ENCODE assay signal across 27 cellular contexts in genomic region chr19:13993554-13994308, GRCh38. TPM values are rescaled to one million over a fixed set of nuclear protein-coding genes. Genes with fewer than 3 reads are reported as not detected.
DNase-seq lines count a peak whose midpoint lies in the region; ATAC-seq and TF ChIP-seq lines count a peak whose summit lies in the region.
"Had no signal": no experiment of that assay in that cellular context is flagged by ENCODE, and none has a peak within 500 bp of the region (broad histone marks: within the 10 kb centered on the region; RNA-seq: fewer than 3 reads in every experiment).

No MANE protein-coding gene starts in this region.

- no peaks in the 10 kb centered on the region for H3K9me2 ChIP-seq in SK-N-SH

- intact Hi-C loops in Right ventricle myocardium inferior (cut with DNase I) = no loop called here

- POLR2A ChIA-PET in SK-N-SH (lab: Yijun Ruan, JAX) = interaction anchor here (0.7 to 1.0 kb wide), 4 partner anchors 9 to 62 kb away, joined by 3 to 6 read pairs (median 4); partner anchors contain the start of gene RFX1

- TF ChIP-seq RAD21 in SK-N-SH (IDR thresholded peaks at IDR 0.05; ENCODE audit: low read length) = peak; percentile 21; the same call in 1 of the 2 replicates

- no peak overlapping the region for H2AFZ ChIP-seq in SK-N-SH (ENCODE audit: low read depth)
- no peak overlapping the region for H2AFZ ChIP-seq in fibroblast of lung (ENCODE audit: low read length)

- CTCF ChIA-PET in SK-N-SH (lab: Yijun Ruan, JAX) = interaction anchor here (0.8 to 1.4 kb wide), 7 partner anchors 13 to 112 kb away, joined by 3 to 5 read pairs (median 3); partner anchors contain the start of gene IL27RA

- no peak; a peak in 1 of 4 replicates for TF ChIP-seq EP300 in SK-N-SH (IDR thresholded peaks at IDR 0.05; ENCODE audit: borderline replicate concordance in 1 of 2, low read depth in 1 of 2, low read length in 1 of 2)

- peaks cover 4% of the 10 kb centered on the region; the same call in 1 of the 2 replicates for H3K79me2 ChIP-seq in SK-N-SH (ENCODE audit: insufficient read depth)
- H3K79me2 ChIP-seq in fibroblast of lung (ENCODE audit: control insufficient read depth, insufficient read depth, low read length) = no peaks in the 10 kb centered on the region

- H3K4me2 ChIP-seq in SK-N-SH (no peak overlapping the region), fibroblast of lung (ENCODE audit: extremely low read depth, insufficient read depth, low read length) (no peak overlapping the region)

- H4K20me1 ChIP-seq in SK-N-SH (ENCODE audit: insufficient read depth) = no peaks in the 10 kb centered on the region
- H4K20me1 ChIP-seq in fibroblast of lung (ENCODE audit: control insufficient read depth, extremely low read depth, insufficient read depth, low read length) = no peaks in the 10 kb centered on the region

- peaks cover 2% of the 10 kb centered on the region; the same call in 1 of the 2 replicates for H3K9me3 ChIP-seq in SK-N-SH
- no peaks in the 10 kb centered on the region for H3K9me3 ChIP-seq in fibroblast of lung (ENCODE audit: control insufficient read depth, insufficient read depth, low read depth, low read length)
- H3K9me3 ChIP-seq: neutrophil had no signal

- DNase-seq in Ammon's horn (ENCODE audit: low spot score) = peak; percentile 18
- peak; percentile 70 for DNase-seq in G401 (ENCODE audit: low spot score)
- DNase-seq in SK-N-SH = peak; percentile 89
- no peak for DNase-seq in fibroblast of lung (ENCODE audit: low read depth in 2 of 2)
- DNase-seq in effector CD4-positive, alpha-beta T cell = no peak
- no peak for DNase-seq in A172 (ENCODE audit: low spot score)
- no peak for DNase-seq in SW 1271 (lab: John Stamatoyannopoulos, UW)
- DNase-seq in Right ventricle myocardium inferior (ENCODE audit: missing footprints) = no peak
- DNase-seq: activated CD4-positive, alpha-beta T cell treated with anti-CD3 and anti-CD28 coated beads, Interleukin-2, amount 10 ng/mL, durations not matched to agents 7 days and 5 days; activated effector memory CD4-positive, alpha-beta T cell treated with Interleukin-2 at 50 U/mL for 16 hours; CD4-positive, CD25-positive, alpha-beta regulatory T cell; DMS79 treated with DMSO at 0.1 percent for 48 hours; NCI-H774; OCI-M1; stimulated activated CD4-positive, alpha-beta T cell treated with anti-CD3 and anti-CD28 coated beads, Interleukin-2, amount 100 ng/mL, for 48 hours; T-helper 2 cell had no signal

- H3F3A ChIP-seq in SK-N-SH (replicated peaks; ENCODE audit: insufficient read depth) = no peaks in the 10 kb centered on the region

- in situ Hi-C loops in G401 (cut with HindIII; ENCODE audit: low sequenced_read_pairs) = no loop called here

- WGBS in SK-N-SH (ENCODE audit: low lambda C conversion rate) = 63% methylated on average over 15 of the region's 25 CpGs

- H3K4me1 ChIP-seq in SK-N-SH (ENCODE audit: control insufficient read depth in 1 of 2, insufficient read depth in 2 of 2, low read depth in 1 of 2, low read length in 1 of 2) (peaks cover 0 to 11% of the 10 kb centered on the region in 2 experiments; a peak in 1 of 4 replicates), fibroblast of lung (ENCODE audit: control insufficient read depth, extremely low read depth, insufficient read depth, low read length) (no peaks in the 10 kb centered on the region)
- H3K4me1 ChIP-seq: left lung, tibial nerve had no signal

- peak overlapping the region; percentile 30 to 82; a peak in 3 of 4 replicates for H3K27ac ChIP-seq in SK-N-SH (ENCODE audit: low read depth in 2 of 2, low read length in 1 of 2)
- H3K27ac ChIP-seq in fibroblast of lung (ENCODE audit: insufficient read depth, low read length) = peak overlapping the region; percentile 8
- H3K27ac ChIP-seq: cardiac muscle cell, left lung, neutrophil, tibial nerve, VCaP had no signal

- TF ChIP-seq CTCF in SK-N-SH (IDR thresholded peaks at IDR 0.05) (no peak), fibroblast of lung (conservative IDR thresholded peaks at IDR 0.05 in 1 of 2, IDR thresholded peaks at IDR 0.05 in 1 of 2; ENCODE audit: low read depth in 1 of 2, low read length in 2 of 2) (no peak)

- H3K36me3 ChIP-seq in SK-N-SH (replicated peaks in 1 of 2; ENCODE audit: control insufficient read depth in 1 of 2, insufficient read depth in 2 of 2, low read length in 1 of 2) (peaks cover 0 to 3% of the 10 kb centered on the region in 2 experiments), fibroblast of lung (ENCODE audit: control insufficient read depth, insufficient read depth, low read length) (peaks cover 5% of the 10 kb centered on the region)
- H3K36me3 ChIP-seq: cardiac muscle cell had no signal

- H3K4me3 ChIP-seq in SK-N-SH (ENCODE audit: low read depth in 2 of 2, low read length in 1 of 2) (no peak overlapping the region), fibroblast of lung (replicated peaks in 1 of 4; ENCODE audit: control extremely low read depth in 1 of 4, insufficient read depth in 1 of 4, low read depth in 3 of 4, low read length in 4 of 4) (no peak overlapping the region)
- H3K4me3 ChIP-seq: cardiac muscle cell, left lung, skin epidermis, tibial nerve had no signal

- H3K9ac ChIP-seq in SK-N-SH (no peak overlapping the region), fibroblast of lung (ENCODE audit: insufficient read depth, low read length) (no peak overlapping the region)

- ATAC-seq in Right ventricle myocardium inferior = no peak
- ATAC-seq: esophagus mucosa, left lung had no signal

- H3K27me3 ChIP-seq in SK-N-SH (ENCODE audit: insufficient read depth) = no peaks in the 10 kb centered on the region
- no peaks in the 10 kb centered on the region for H3K27me3 ChIP-seq in fibroblast of lung (ENCODE audit: control insufficient read depth, insufficient read depth, low read length)
- H3K27me3 ChIP-seq: cardiac muscle cell, dorsolateral prefrontal cortex, left lung, neutrophil, tibial nerve had no signal

TF ChIP-seq in SK-N-SH, 30 proteins besides CTCF, POLR2A, EP300 and RAD21 (continues in another document):
- 0 out of 2 replicates have a peak, but pooled peaks have one; percentile 40 for TF ChIP-seq RCOR1 (IDR thresholded peaks at IDR 0.05; ENCODE audit: low read length)

RNA-seq across cellular contexts. Expression of gene RFX1, which starts 12.4 kb away (rescaled TPM):
- total RNA-seq in G401 (2014; rRNA removed; shearing (Covaris generic)) = 1.8 and 6.0 TPM in 2 replicates
- 0.54 and 1.5 TPM in 2 replicates for polyA plus RNA-seq in SK-N-SH (2012; rRNA removed)
- 0.64 and 1.2 TPM in 2 replicates for polyA plus RNA-seq in SK-N-SH (2012; cell fraction: cytosol; rRNA removed)
- 6.2 and 9.3 TPM in 2 replicates for polyA plus RNA-seq in SK-N-SH (2012; cell fraction: nucleus; rRNA removed)
- 1.0 and 2.6 TPM in 2 replicates for total RNA-seq in fibroblast of lung
- polyA plus RNA-seq in fibroblast of lung = 0.44 and 2.4 TPM in 2 replicates
- 4.3 and 6.7 TPM in 2 replicates for polyA plus RNA-seq in fibroblast of lung (2012)
- polyA minus RNA-seq in fibroblast of lung (ENCODE audit: low replicate concordance) = 3.3 and 5.5 TPM in 2 replicates
- 1.7 and 2.2 TPM in 2 replicates for total RNA-seq in A172 (2014; rRNA removed; shearing (Covaris generic))
- total RNA-seq in Right ventricle myocardium inferior = 15.4 TPM

RNA-seq across cellular contexts. Expression of gene RLN3, which starts 34.2 kb away (rescaled TPM):
- total RNA-seq in G401 (2014; rRNA removed; shearing (Covaris generic)) = not detected in 2 replicates
- polyA plus RNA-seq in SK-N-SH (2012; rRNA removed) (not detected in 2 replicates), fibroblast of lung (not detected in 2 replicates)
- polyA plus RNA-seq in SK-N-SH (2012; cell fraction: cytosol; rRNA removed) = not detected in 2 replicates
- polyA plus RNA-seq in SK-N-SH (2012; cell fraction: nucleus; rRNA removed) = not detected in 2 replicates
- total RNA-seq in fibroblast of lung (not detected in 2 replicates), Right ventricle myocardium inferior (not detected)
- polyA plus RNA-seq in fibroblast of lung (2012) = not detected in 2 replicates
- polyA minus RNA-seq in fibroblast of lung (ENCODE audit: low replicate concordance) = not detected in 2 replicates
- total RNA-seq in A172 (2014; rRNA removed; shearing (Covaris generic)) = not detected in 2 replicates
- total RNA-seq: activated CD4-positive, alpha-beta T cell treated with anti-CD3 and anti-CD28 coated beads, Interleukin-2, amount 10 ng/mL, durations not matched to agents 7 days and 5 days; cardiac muscle cell; CD4-positive, CD25-positive, alpha-beta regulatory T cell; dorsolateral prefrontal cortex; esophagus mucosa; left lung; mononuclear cell; pulmonary artery endothelial cell; tibial nerve had no signal
- polyA plus RNA-seq: AG04450, cardiac muscle cell had no signal

RNA-seq across cellular contexts. Expression of gene IL27RA, which starts 37.8 kb away (rescaled TPM):
- total RNA-seq in G401 (2014; rRNA removed; shearing (Covaris generic)) = 28.1 and 32.5 TPM in 2 replicates
- polyA plus RNA-seq in SK-N-SH (2012; rRNA removed) = 9.3 TPM in 2 replicates
- polyA plus RNA-seq in SK-N-SH (2012; cell fraction: cytosol; rRNA removed) = 5.5 and 7.5 TPM in 2 replicates
- polyA plus RNA-seq in SK-N-SH (2012; cell fraction: nucleus; rRNA removed) = 6.4 and 7.6 TPM in 2 replicates
- 2.1 and 2.6 TPM in 2 replicates for total RNA-seq in fibroblast of lung
- polyA plus RNA-seq in fibroblast of lung = 0.84 and 1.2 TPM in 2 replicates
- polyA plus RNA-seq in fibroblast of lung (2012) = 1.0 and 1.4 TPM in 2 replicates
- 0.85 and 0.98 TPM in 2 replicates for polyA minus RNA-seq in fibroblast of lung (ENCODE audit: low replicate concordance)
- total RNA-seq in A172 (2014; rRNA removed; shearing (Covaris generic)) = 11.9 and 14.0 TPM in 2 replicates
- 5.6 TPM for total RNA-seq in Right ventricle myocardium inferior

RNA-seq across cellular contexts. Expression of gene DCAF15, which starts 41.4 kb away (rescaled TPM):
- total RNA-seq in G401 (2014; rRNA removed; shearing (Covaris generic)) = 33.2 and 38.2 TPM in 2 replicates
- polyA plus RNA-seq in SK-N-SH (2012; rRNA removed) (36.7 and 55.6 TPM in 2 replicates), fibroblast of lung (9.5 and 14.3 TPM in 2 replicates)
- polyA plus RNA-seq in SK-N-SH (2012; cell fraction: cytosol; rRNA removed) = 12.5 and 21.6 TPM in 2 replicates
- 239 and 253 TPM in 2 replicates for polyA plus RNA-seq in SK-N-SH (2012; cell fraction: nucleus; rRNA removed)
- total RNA-seq in fibroblast of lung (5.1 and 6.3 TPM in 2 replicates), Right ventricle myocardium inferior (18.0 TPM)
- polyA plus RNA-seq in fibroblast of lung (2012) = 11.0 and 23.0 TPM in 2 replicates
- 13.7 and 40.2 TPM in 2 replicates for polyA minus RNA-seq in fibroblast of lung (ENCODE audit: low replicate concordance)
- total RNA-seq in A172 (2014; rRNA removed; shearing (Covaris generic)) = 41.3 and 41.6 TPM in 2 replicates

RNA-seq across cellular contexts. Expression of gene PODNL1, which starts 55.5 kb away (rescaled TPM):
- 0.92 TPM in 1 of 2 replicates, not detected in the other for total RNA-seq in G401 (2014; rRNA removed; shearing (Covaris generic))
- polyA plus RNA-seq in SK-N-SH (2012; rRNA removed) = 4.2 and 7.5 TPM in 2 replicates
- polyA plus RNA-seq in SK-N-SH (2012; cell fraction: cytosol; rRNA removed) = 5.1 and 7.2 TPM in 2 replicates
- polyA plus RNA-seq in SK-N-SH (2012; cell fraction: nucleus; rRNA removed) = 11.8 and 14.5 TPM in 2 replicates
- total RNA-seq in fibroblast of lung = 1.0 and 2.1 TPM in 2 replicates
- 3.5 and 6.9 TPM in 2 replicates for polyA plus RNA-seq in fibroblast of lung
- 6.4 and 13.3 TPM in 2 replicates for polyA plus RNA-seq in fibroblast of lung (2012)
- polyA minus RNA-seq in fibroblast of lung (ENCODE audit: low replicate concordance) = 1.3 and 10.2 TPM in 2 replicates
- 1.1 and 2.7 TPM in 2 replicates for total RNA-seq in A172 (2014; rRNA removed; shearing (Covaris generic))
- 2.5 TPM for total RNA-seq in Right ventricle myocardium inferior
- total RNA-seq: CD4-positive, CD25-positive, alpha-beta regulatory T cell; mononuclear cell had no signal
- polyA plus RNA-seq: cardiac muscle cell had no signal

Comparison
In these comparisons a context has a peak if more than half of its experiments do, and no peak if none do; other contexts are left out.
1. DNase-seq: peak in Ammon's horn (single experiment), G401 (single experiment) and SK-N-SH (single experiment); none in fibroblast of lung (0 of 2), effector CD4-positive, alpha-beta T cell (single experiment), A172 (single experiment), SW 1271 (0 of 2) and Right ventricle myocardium inferior (single experiment).